25 cellular contexts compared by ENCODE assay signal in genomic region chr2:143572421-143572820, GRCh38.
"Had no signal": no experiment of that assay in that cellular context is flagged by ENCODE, and none has a peak within 500 bp of the region (broad histone marks: within the 10 kb centered on the region; RNA-seq: fewer than 3 reads in every experiment).

No MANE protein-coding gene starts in this region.

- DNase-seq: activated CD4-positive, alpha-beta memory T cell treated with anti-CD3 and anti-CD28 coated beads, Interleukin-2, amount 10 ng/mL, durations not matched to agents 7 days and 5 days; activated CD4-positive, alpha-beta T cell treated with anti-CD3 and anti-CD28 coated beads for 4 hours; activated CD4-positive, CD25-positive, alpha-beta regulatory T cell; activated gamma-delta T cell treated with Interleukin-2 at 50 U/mL for 16 hours; activated naive CD8-positive, alpha-beta T cell treated with anti-CD3 and anti-CD28 coated beads, Interleukin-2, amount 10 ng/mL, durations not matched to agents 7 days and 5 days; amygdala; glutamatergic neuron; immature natural killer cell; naive thymus-derived CD8-positive, alpha-beta T cell; retina; sigmoid colon; stimulated activated CD4-positive, alpha-beta T cell treated with anti-CD3 and anti-CD28 coated beads, Interleukin-2, amount 100 ng/mL, for 48 hours; stimulated activated CD8-positive, alpha-beta memory T cell treated with anti-CD3 and anti-CD28 coated beads, Interleukin-4, amount 100 ng/mL, for 48 hours; stimulated activated naive CD4-positive, alpha-beta T cell; testis; trophoblast cell; uterus had no signal

- H3K27me3 ChIP-seq: cardiac muscle cell, hepatocyte, neural progenitor cell, sigmoid colon, testis, uterus had no signal

- H3K4me1 ChIP-seq: neural progenitor cell, sigmoid colon, testis, uterus had no signal

- H3K36me3 Mint-ChIP-seq: mesothelial cell of epicardium, neural progenitor cell had no signal

- H3K36me3 ChIP-seq: cardiac muscle cell, neural progenitor cell, sigmoid colon, uterus had no signal

- H3K27ac ChIP-seq: cardiac muscle cell, hepatocyte, neural progenitor cell, sigmoid colon, testis, uterus had no signal

- H3K27me3 Mint-ChIP-seq: activated CD4-positive, alpha-beta memory T cell treated with anti-CD3 and anti-CD28 coated beads, Interleukin-2, amount 10 ng/mL, durations not matched to agents 7 days and 5 days; activated naive CD8-positive, alpha-beta T cell treated with anti-CD3 and anti-CD28 coated beads, Interleukin-2, amount 10 ng/mL, durations not matched to agents 7 days and 5 days; naive thymus-derived CD8-positive, alpha-beta T cell had no signal

- H3K4me3 ChIP-seq: cardiac muscle cell, hepatocyte, neural progenitor cell, sigmoid colon, testis, uterus had no signal

- H3K4me1 Mint-ChIP-seq: activated CD4-positive, alpha-beta memory T cell treated with anti-CD3 and anti-CD28 coated beads, Interleukin-2, amount 10 ng/mL, durations not matched to agents 7 days and 5 days had no signal

- H3K27ac Mint-ChIP-seq: activated CD4-positive, alpha-beta memory T cell treated with anti-CD3 and anti-CD28 coated beads, Interleukin-2, amount 10 ng/mL, durations not matched to agents 7 days and 5 days; activated naive CD8-positive, alpha-beta T cell treated with anti-CD3 and anti-CD28 coated beads, Interleukin-2, amount 10 ng/mL, durations not matched to agents 7 days and 5 days; activated T-helper 1 cell treated with anti-CD3 and anti-CD28 coated beads, Interleukin-12 subunit alpha, Interleukin-12 subunit beta, Interleukin-2, Interleukin-4 antibody, amounts not matched to agents 30 ng/mL and 10 ng/mL and 1 ng/mL, durations not matched to agents 14 hours and 24 hours and 36 hours; mesothelial cell of epicardium; neural progenitor cell; progenitor cell of endocrine pancreas; T-helper 1 cell treated with Interleukin-12 subunit alpha and Interleukin-12 subunit beta and Interleukin-4 antibody, amounts not matched to agents 30 μg/mL and 1 μg/mL, for 36 hours had no signal

- H3K4me3 Mint-ChIP-seq: activated CD4-positive, alpha-beta memory T cell treated with anti-CD3 and anti-CD28 coated beads, Interleukin-2, amount 10 ng/mL, durations not matched to agents 7 days and 5 days; activated naive CD8-positive, alpha-beta T cell treated with anti-CD3 and anti-CD28 coated beads, Interleukin-2, amount 10 ng/mL, durations not matched to agents 7 days and 5 days; activated T-helper 1 cell treated with anti-CD3 and anti-CD28 coated beads, Interleukin-12 subunit alpha, Interleukin-12 subunit beta, Interleukin-2, Interleukin-4 antibody, amounts not matched to agents 30 ng/mL and 10 ng/mL and 1 ng/mL, durations not matched to agents 14 hours and 24 hours and 36 hours; immature natural killer cell; mesothelial cell of epicardium; naive thymus-derived CD8-positive, alpha-beta T cell; neural progenitor cell; T-helper 1 cell treated with Interleukin-12 subunit alpha and Interleukin-12 subunit beta and Interleukin-4 antibody, amounts not matched to agents 30 μg/mL and 1 μg/mL, for 36 hours had no signal

- H3K9me3 Mint-ChIP-seq: activated CD4-positive, alpha-beta memory T cell treated with anti-CD3 and anti-CD28 coated beads, Interleukin-2, amount 10 ng/mL, durations not matched to agents 7 days and 5 days; activated T-helper 1 cell treated with anti-CD3 and anti-CD28 coated beads, Interleukin-12 subunit alpha, Interleukin-12 subunit beta, Interleukin-2, Interleukin-4 antibody, amounts not matched to agents 30 ng/mL and 10 ng/mL and 1 ng/mL, durations not matched to agents 14 hours and 24 hours and 36 hours; naive thymus-derived CD8-positive, alpha-beta T cell; T-helper 1 cell treated with Interleukin-12 subunit alpha and Interleukin-12 subunit beta and Interleukin-4 antibody, amounts not matched to agents 30 μg/mL and 1 μg/mL, for 36 hours had no signal

- H3K9me3 ChIP-seq: sigmoid colon, testis, uterus had no signal

- ATAC-seq: left lobe of liver; naive thymus-derived CD8-positive, alpha-beta T cell had no signal
